In genomic region chr7:99106869-99107268, GRCh38 we compare ENCODE assay signal across 1 cellular context.
TF ChIP-seq lines count a peak whose summit lies in the region.

No MANE protein-coding gene starts in this region.

TF ChIP-seq in H1, 55 proteins besides CTCF, POLR2A, EP300 and RAD21 (continued from another document):
- TF ChIP-seq GTF2F1 (IDR thresholded peaks at IDR 0.05; ENCODE audit: borderline replicate concordance, low read depth, low read length) (no peak), USF2 (IDR thresholded peaks at IDR 0.05; ENCODE audit: low read length) (no peak), MAFK (IDR thresholded peaks at IDR 0.05; ENCODE audit: low read depth, low read length) (no peak), SP2 (IDR thresholded peaks at IDR 0.05; ENCODE audit: low read length) (no peak)
TF ChIP-seq in H1: peak in this region for 0.
